In the genomic region with DNA sequence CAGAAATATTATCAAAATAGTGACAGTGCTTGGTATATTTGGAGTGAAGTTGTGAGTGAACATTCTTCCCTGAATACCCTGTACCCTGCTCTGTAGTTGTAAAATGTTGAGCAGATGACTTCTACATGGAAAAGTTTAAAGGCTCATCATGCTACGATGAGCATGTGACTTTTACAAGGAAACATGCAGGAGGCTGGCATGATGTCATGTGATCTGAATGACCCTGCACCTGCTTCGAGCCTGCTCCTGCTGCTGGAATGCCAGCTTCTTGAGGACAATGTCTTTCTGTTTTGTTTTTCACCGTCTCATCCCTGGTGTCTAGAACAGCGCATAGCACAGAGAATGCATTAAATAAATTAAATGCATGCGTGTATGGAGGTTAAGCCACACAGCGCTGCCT, we compare ENCODE assay signal across 16 cellular contexts. TPM values are rescaled to one million over a fixed set of nuclear protein-coding genes. Genes with fewer than 3 reads are reported as not detected.
DNase-seq lines count a peak whose midpoint lies in the region; TF ChIP-seq lines count a peak whose summit lies in the region.
"Had no signal": no experiment of that assay in that cellular context is flagged by ENCODE, and none has a peak within 500 bp of the region (broad histone marks: within the 10 kb centered on the region; RNA-seq: fewer than 3 reads in every experiment).

No MANE protein-coding gene starts in this region.

- no peaks in the 10 kb centered on the region for H3K9me3 ChIP-seq in osteoblast (ENCODE audit: low read depth, low read length)

- no peaks in the 10 kb centered on the region for H3K27me3 ChIP-seq in brain microvascular endothelial cell (replicated peaks)
- H3K27me3 ChIP-seq in osteoblast (ENCODE audit: insufficient read depth, low read length) = peaks cover 11% of the 10 kb centered on the region

- no peak for TF ChIP-seq EP300 in Ishikawa (IDR thresholded peaks at IDR 0.05; ENCODE audit: borderline replicate concordance)

- no peaks in the 10 kb centered on the region for H3K36me3 ChIP-seq in brain microvascular endothelial cell (replicated peaks)
- no peaks in the 10 kb centered on the region for H3K36me3 ChIP-seq in osteoblast (ENCODE audit: insufficient read depth, low read length)

- TF ChIP-seq CTCF in brain microvascular endothelial cell (IDR thresholded peaks at IDR 0.05; ENCODE audit: low read depth, low read length, missing control alignments) (no peak), osteoblast (IDR thresholded peaks at IDR 0.05; ENCODE audit: extremely low read depth, low read depth, low read length) (no peak)

- no peaks in the 10 kb centered on the region for H4K20me1 ChIP-seq in osteoblast (ENCODE audit: insufficient read depth, low read length)

- in situ Hi-C loops in brain microvascular endothelial cell (cut with HindIII; ENCODE audit: low pct_ligation_motif_present, low sequenced_read_pairs) (no loop called here), KBM-7 (cut with MboI; ENCODE audit: low pct_unique_long_range_greater_than_20kb, low sequenced_read_pairs) (no loop called here)

- TF ChIP-seq RAD21 in Ishikawa (IDR thresholded peaks at IDR 0.05; ENCODE audit: low read depth) = no peak

- H3K4me3 ChIP-seq in brain microvascular endothelial cell (ENCODE audit: low read depth, low read length) (no peak overlapping the region), osteoblast (ENCODE audit: insufficient read depth, low read length) (no peak overlapping the region)
- H3K4me3 ChIP-seq: SK-N-MC had no signal

- peaks cover 3% of the 10 kb centered on the region for H3K79me2 ChIP-seq in osteoblast (ENCODE audit: insufficient read depth, low read length)

- H3K4me1 ChIP-seq in osteoblast (ENCODE audit: insufficient read depth, low read length) = peaks cover 32% of the 10 kb centered on the region

- H3K4me2 ChIP-seq in osteoblast (ENCODE audit: insufficient read depth, low read length) = no peak overlapping the region

- peak overlapping the region; percentile 21 for H3K27ac ChIP-seq in brain microvascular endothelial cell
- H3K27ac ChIP-seq in osteoblast (ENCODE audit: low read depth, low read length) = peak overlapping the region; percentile 26
- H3K27ac ChIP-seq: HL-60, SK-N-MC had no signal

- H2AFZ ChIP-seq in osteoblast (ENCODE audit: low read length) = no peak overlapping the region

- peak; percentile 27 for DNase-seq in ELR (ENCODE audit: low read depth)
- no peak for DNase-seq in brain microvascular endothelial cell
- DNase-seq in osteoblast (ENCODE audit: insufficient read length, low spot score, missing footprints) = no peak
- no peak for DNase-seq in T-helper 9 cell
- DNase-seq in KBM-7 = no peak
- no peak for DNase-seq in NCI-H2196 treated with DMSO at 0.1 percent for 48 hours (lab: John Stamatoyannopoulos, UW; ENCODE audit: unreplicated experiment)
- no peak for DNase-seq in activated CD4-positive, alpha-beta T cell treated with anti-CD3 and anti-CD28 coated beads, Interleukin-2, amount 50 U/mL, for 1 hour
- DNase-seq: AML-193; CD4-positive, CD25-positive, alpha-beta regulatory T cell; Kasumi-1; NCI-H187 treated with DMSO at 0.1 percent for 48 hours; NCI-H2171; NCI-H510A had no signal

TF ChIP-seq in Ishikawa, 13 proteins besides CTCF, POLR2A, EP300 and RAD21:
- TF ChIP-seq, protein P1, sequence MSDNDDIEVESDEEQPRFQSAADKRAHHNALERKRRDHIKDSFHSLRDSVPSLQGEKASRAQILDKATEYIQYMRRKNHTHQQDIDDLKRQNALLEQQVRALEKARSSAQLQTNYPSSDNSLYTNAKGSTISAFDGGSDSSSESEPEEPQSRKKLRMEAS (IDR thresholded peaks at IDR 0.05) = peak; percentile 41
- TF ChIP-seq, protein P2, sequence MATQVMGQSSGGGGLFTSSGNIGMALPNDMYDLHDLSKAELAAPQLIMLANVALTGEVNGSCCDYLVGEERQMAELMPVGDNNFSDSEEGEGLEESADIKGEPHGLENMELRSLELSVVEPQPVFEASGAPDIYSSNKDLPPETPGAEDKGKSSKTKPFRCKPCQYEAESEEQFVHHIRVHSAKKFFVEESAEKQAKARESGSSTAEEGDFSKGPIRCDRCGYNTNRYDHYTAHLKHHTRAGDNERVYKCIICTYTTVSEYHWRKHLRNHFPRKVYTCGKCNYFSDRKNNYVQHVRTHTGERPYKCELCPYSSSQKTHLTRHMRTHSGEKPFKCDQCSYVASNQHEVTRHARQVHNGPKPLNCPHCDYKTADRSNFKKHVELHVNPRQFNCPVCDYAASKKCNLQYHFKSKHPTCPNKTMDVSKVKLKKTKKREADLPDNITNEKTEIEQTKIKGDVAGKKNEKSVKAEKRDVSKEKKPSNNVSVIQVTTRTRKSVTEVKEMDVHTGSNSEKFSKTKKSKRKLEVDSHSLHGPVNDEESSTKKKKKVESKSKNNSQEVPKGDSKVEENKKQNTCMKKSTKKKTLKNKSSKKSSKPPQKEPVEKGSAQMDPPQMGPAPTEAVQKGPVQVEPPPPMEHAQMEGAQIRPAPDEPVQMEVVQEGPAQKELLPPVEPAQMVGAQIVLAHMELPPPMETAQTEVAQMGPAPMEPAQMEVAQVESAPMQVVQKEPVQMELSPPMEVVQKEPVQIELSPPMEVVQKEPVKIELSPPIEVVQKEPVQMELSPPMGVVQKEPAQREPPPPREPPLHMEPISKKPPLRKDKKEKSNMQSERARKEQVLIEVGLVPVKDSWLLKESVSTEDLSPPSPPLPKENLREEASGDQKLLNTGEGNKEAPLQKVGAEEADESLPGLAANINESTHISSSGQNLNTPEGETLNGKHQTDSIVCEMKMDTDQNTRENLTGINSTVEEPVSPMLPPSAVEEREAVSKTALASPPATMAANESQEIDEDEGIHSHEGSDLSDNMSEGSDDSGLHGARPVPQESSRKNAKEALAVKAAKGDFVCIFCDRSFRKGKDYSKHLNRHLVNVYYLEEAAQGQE (IDR thresholded peaks at IDR 0.05; ENCODE audit: low read depth) = no peak
- no peak for TF ChIP-seq ZBTB7A (IDR thresholded peaks at IDR 0.05; ENCODE audit: low read depth)
- no peak for TF ChIP-seq TCF12 (IDR thresholded peaks at IDR 0.05; ENCODE audit: low read depth)
- no peak for TF ChIP-seq TEAD4 (IDR thresholded peaks at IDR 0.05)
- no peak for TF ChIP-seq EGR1 (IDR thresholded peaks at IDR 0.05)

RNA-seq across cellular contexts. Expression of gene INPP5A, which starts 5.4 kb away (rescaled TPM):
- 20.9 and 22.8 TPM in 2 replicates for total RNA-seq in osteoblast
